1 cellular context compared by ENCODE assay signal in the genomic region with DNA sequence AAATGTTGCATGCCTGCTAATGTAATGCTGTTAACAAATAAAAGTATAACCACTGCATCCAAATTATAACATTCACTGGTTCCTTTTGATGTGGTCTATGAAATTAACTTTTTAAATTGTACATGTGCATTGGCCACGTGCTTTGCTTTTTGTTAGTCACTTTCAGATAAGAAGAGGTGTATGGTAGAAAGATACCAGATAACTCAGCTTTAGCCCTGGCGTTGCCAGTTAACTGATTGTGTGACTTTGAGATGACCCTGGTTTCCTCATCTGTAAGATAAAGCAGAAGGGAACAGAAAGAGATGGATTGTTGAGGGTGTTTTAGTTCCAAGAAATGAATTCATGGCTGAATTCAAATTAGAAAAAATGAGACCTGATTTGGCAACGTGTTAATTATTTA.
TF ChIP-seq lines count a peak whose summit lies in the region.

No MANE protein-coding gene starts in this region.

TF ChIP-seq in K562, 482 proteins besides CTCF, POLR2A, EP300 and RAD21 (continued from another document):
- TF ChIP-seq POLR2G (IDR thresholded peaks at IDR 0.05; ENCODE audit: low read depth, low read length) (no peak), SMAD3 (CRISPR knock-in tag; conservative IDR thresholded peaks at IDR 0.05) (no peak)
